33 cellular contexts compared by ENCODE assay signal in genomic region chr1:9865745-9866144, GRCh38. TPM values are rescaled to one million over a fixed set of nuclear protein-coding genes. Genes with fewer than 3 reads are reported as not detected.
DNase-seq lines count a peak whose midpoint lies in the region; ATAC-seq, FAIRE-seq and TF ChIP-seq lines count a peak whose summit lies in the region.
"Had no signal": no experiment of that assay in that cellular context is flagged by ENCODE, and none has a peak within 500 bp of the region (broad histone marks: within the 10 kb centered on the region; RNA-seq: fewer than 3 reads in every experiment).

No MANE protein-coding gene starts in this region.

- no peak overlapping the region for H4K91ac ChIP-seq in IMR-90 (ENCODE audit: insufficient read depth, low read depth, low read length)

- FAIRE-seq in K562 (lab: Jason Lieb, UNC) = peak; percentile 29
- FAIRE-seq: bronchial epithelial cell, colon, urothelium cell line had no signal

- peak overlapping the region; percentile 65 for H2AK9ac ChIP-seq in IMR-90 (replicated peaks; ENCODE audit: low read depth, low read length, poor library complexity)

- no peak for TF ChIP-seq CTCF in DOHH2 (IDR thresholded peaks at IDR 0.05; ENCODE audit: low read depth, low read length, poor library complexity, severe bottlenecking)
- TF ChIP-seq CTCF in IMR-90 (conservative IDR thresholded peaks at IDR 0.05; ENCODE audit: low read depth, low read length) = no peak
- TF ChIP-seq CTCF in K562 (IDR thresholded peaks at IDR 0.05 in 2 of 3, conservative IDR thresholded peaks at IDR 0.05 in 1 of 3; ENCODE audit: insufficient read depth in 2 of 3, low read depth in 1 of 3, low read length in 3 of 3) = no peak
- TF ChIP-seq CTCF in neural progenitor cell (IDR thresholded peaks at IDR 0.05) = no peak
- no peak for TF ChIP-seq CTCF in thyroid gland (IDR thresholded peaks at IDR 0.05)

- no peaks in the 10 kb centered on the region for H3K9me3 Mint-ChIP-seq in neural progenitor cell
- H3K9me3 Mint-ChIP-seq: activated CD4-positive, alpha-beta memory T cell treated with anti-CD3 and anti-CD28 coated beads for 36 hours; IgD-negative memory B cell; natural killer cell treated with Interleukin-12 subunit alpha and Interleukin-12 subunit beta and Interleukin-15 and Interleukin-18, amount 100 ng/mL, for 72 hours; T-helper 1 cell treated with Interleukin-12 subunit alpha and Interleukin-12 subunit beta and Interleukin-4 antibody, amounts not matched to agents 30 μg/mL and 1 μg/mL, for 36 hours had no signal

- WGBS in IMR-90 (ENCODE audit: extremely low coverage in 2 of 2, insufficient read length in 1 of 2), 2 experiments = no CpG with 5 or more reads among the region's 3 CpGs
- 36% methylated on average over 3 of the region's 3 CpGs for WGBS in K562 (ENCODE audit: insufficient coverage, low coverage, missing lambda C conversion rate)
- WGBS in thyroid gland, 2 donors = 78 to 79% methylated on average over 3 of the region's 3 CpGs

- H3K79me1 ChIP-seq in IMR-90 (ENCODE audit: low read depth in 1 of 2, low read length in 2 of 2) = no peaks in the 10 kb centered on the region; a peak in 1 of 4 replicates

- ATAC-seq in IMR-90 (ENCODE audit: low read depth) (no peak), K562 (no peak), GM19035 (IDR thresholded peaks at IDR 0.05; ENCODE audit: unreplicated experiment) (no peak)
- ATAC-seq: natural killer cell treated with Interleukin-12 subunit alpha and Interleukin-12 subunit beta and Interleukin-15 and Interleukin-18, amount 100 ng/mL, for 72 hours; PC-3; Right ventricle myocardium inferior had no signal

- H2AK5ac ChIP-seq in IMR-90 (ENCODE audit: low read depth, low read length) = no peak overlapping the region; the same call in 1 of the 2 replicates

- H2BK120ac ChIP-seq in IMR-90 (ENCODE audit: low read depth, low read length) = no peak overlapping the region

- dilution Hi-C loops in IMR-90 (cut with HindIII; ENCODE audit: low sequenced_read_pairs, unreplicated experiment) = no loop called here

- H3K4me1 Mint-ChIP-seq in neural progenitor cell = peaks cover 18% of the 10 kb centered on the region

- H3K4me3 Mint-ChIP-seq in neural progenitor cell = no peak overlapping the region
- H3K4me3 Mint-ChIP-seq: activated CD4-positive, alpha-beta memory T cell treated with anti-CD3 and anti-CD28 coated beads for 36 hours; natural killer cell treated with Interleukin-12 subunit alpha and Interleukin-12 subunit beta and Interleukin-15 and Interleukin-18, amount 100 ng/mL, for 72 hours; T-helper 1 cell treated with Interleukin-12 subunit alpha and Interleukin-12 subunit beta and Interleukin-4 antibody, amounts not matched to agents 30 μg/mL and 1 μg/mL, for 36 hours had no signal

- H3K4me2 ChIP-seq in DOHH2 (ENCODE audit: low read length) = peak overlapping the region; percentile 100
- H3K4me2 ChIP-seq in IMR-90 (ENCODE audit: low read depth, low read length) = no peak overlapping the region
- no peak overlapping the region for H3K4me2 ChIP-seq in K562 (ENCODE audit: insufficient read depth, low read length)
- no peak overlapping the region for H3K4me2 ChIP-seq in neural progenitor cell
- H3K4me2 ChIP-seq: SK-N-SH had no signal

- no peaks in the 10 kb centered on the region for H3K9me1 ChIP-seq in IMR-90 (ENCODE audit: insufficient read depth, low read length)
- H3K9me1 ChIP-seq in K562 (ENCODE audit: control insufficient read depth, insufficient read depth, low read length) = no peaks in the 10 kb centered on the region

- H3K56ac ChIP-seq in IMR-90 (ENCODE audit: extremely low read depth, insufficient read depth, low read length) = no peak overlapping the region

- no peak overlapping the region for H2BK20ac ChIP-seq in IMR-90 (ENCODE audit: low read depth, low read length)

- in situ Hi-C loops in IMR-90 (cut with MboI; ENCODE audit: low sequenced_read_pairs) = loop anchor here (5.0 to 10.0 kb wide), 3 partner anchors 78 to 233 kb away; no protein-coding TSS in a partner anchor
- in situ Hi-C loops in K562 (cut with MboI) = loop anchor here (5.0 kb wide), 2 partner anchors 78 to 238 kb away; no protein-coding TSS in a partner anchor

- H3K4me1 ChIP-seq in DOHH2 (ENCODE audit: control insufficient read depth, low read length) (peaks cover 81% of the 10 kb centered on the region), IMR-90 (ENCODE audit: control insufficient read depth, insufficient read depth, low read length) (no peaks in the 10 kb centered on the region), K562 (replicated peaks in 1 of 2; ENCODE audit: control insufficient read depth in 2 of 2, insufficient read depth in 2 of 2, low read length in 2 of 2) (peaks cover 0 to 18% of the 10 kb centered on the region in 2 experiments; a peak in 2 of 5 replicates), neural progenitor cell (no peaks in the 10 kb centered on the region), thyroid gland (no peaks in the 10 kb centered on the region)
- H3K4me1 ChIP-seq: BE2C had no signal

- H3K27ac Mint-ChIP-seq in neural progenitor cell = peak overlapping the region; percentile 60
- H3K27ac Mint-ChIP-seq: activated CD4-positive, alpha-beta memory T cell treated with anti-CD3 and anti-CD28 coated beads for 36 hours; T-helper 1 cell treated with Interleukin-12 subunit alpha and Interleukin-12 subunit beta and Interleukin-4 antibody, amounts not matched to agents 30 μg/mL and 1 μg/mL, for 36 hours had no signal

- no peak overlapping the region for H2BK5ac ChIP-seq in IMR-90 (ENCODE audit: low read depth, low read length, poor library complexity, severe bottlenecking)

- TF ChIP-seq POLR2A in IMR-90 (IDR thresholded peaks at IDR 0.05; ENCODE audit: low read depth, low read length) = no peak
- TF ChIP-seq POLR2A in K562 (conservative IDR thresholded peaks at IDR 0.05) = no peak
- TF ChIP-seq POLR2A in thyroid gland (IDR thresholded peaks at IDR 0.05) = no peak

- BruUV-seq in IMR-90 (replicated peaks; lab: Mats Ljungman, UMichigan) (no TSS peak), K562 (replicated peaks; lab: Mats Ljungman, UMichigan) (no TSS peak)

- intact Hi-C loops in IMR-90 (cut with micrococcal nuclease) = no loop called here
- intact Hi-C loops in K562 (cut with micrococcal nuclease) = loop anchor here (5.0 to 10.0 kb wide), 2 partner anchors 143 to 371 kb away; no protein-coding TSS in a partner anchor
- intact Hi-C loops in thyroid gland (cut with DNase I) = loop anchor here (2.0 kb wide), 2 partner anchors 79 to 239 kb away; no protein-coding TSS in a partner anchor

- no peak overlapping the region; the same call in 1 of the 2 replicates for H3K23ac ChIP-seq in IMR-90 (ENCODE audit: low read depth, low read length)

- DNase-seq in IMR-90 (no peak), K562 (ENCODE audit: extremely low read depth in 1 of 4, low spot score in 3 of 4) (no peak), neural progenitor cell (ENCODE audit: low spot score) (no peak), thyroid gland (no peak), NCI-H446 treated with DMSO at 0.1 percent for 48 hours (lab: John Stamatoyannopoulos, UW) (no peak)
- DNase-seq: ACHN; activated CD4-positive, alpha-beta memory T cell treated with anti-CD3 and anti-CD28 coated beads for 36 hours; activated CD4-positive, alpha-beta T cell treated with anti-CD3 and anti-CD28 coated beads for 1 hour; activated naive CD4-positive, alpha-beta T cell treated with anti-CD3 and anti-CD28 coated beads, Interleukin-2, amount 50 U/mL, for 16 hours; amniotic stem cell; BE2C; DMS153; effector CD4-positive, alpha-beta T cell; GDM1; GOT3; hippocampal formation; NCI-H146; NCI-H510A; ovary; PC-3; retina; SK-N-SH; stimulated activated naive CD4-positive, alpha-beta T cell treated with Interleukin-2 at 50 U/mL for 16 hours had no signal

- no peak overlapping the region for H3K18ac ChIP-seq in IMR-90 (ENCODE audit: low read depth, low read length)

- TF ChIP-seq EP300 in K562 (IDR thresholded peaks at IDR 0.05; ENCODE audit: low read length) = no peak

- no peaks in the 10 kb centered on the region for H3K36me3 ChIP-seq in DOHH2 (ENCODE audit: control insufficient read depth, low read length)
- H3K36me3 ChIP-seq in IMR-90 (ENCODE audit: control insufficient read depth, insufficient read depth, low read length) = peaks cover 7% of the 10 kb centered on the region; the same call in 1 of the 2 replicates
- H3K36me3 ChIP-seq in K562 (ENCODE audit: control insufficient read depth, insufficient read depth, low read length) = peaks cover 4% of the 10 kb centered on the region; the same call in 1 of the 3 replicates
- H3K36me3 ChIP-seq in neural progenitor cell = no peaks in the 10 kb centered on the region
- H3K36me3 ChIP-seq in thyroid gland = peaks cover 2 to 11% of the 10 kb centered on the region in 2 donors
- H3K36me3 ChIP-seq: BE2C, ovary had no signal

- no peak overlapping the region for H3K9ac ChIP-seq in IMR-90 (ENCODE audit: low read depth, low read length)
- H3K9ac ChIP-seq in K562 (ENCODE audit: insufficient read depth in 1 of 2, low read depth in 2 of 2, low read length in 2 of 2) = no peak overlapping the region
- no peak overlapping the region for H3K9ac ChIP-seq in neural progenitor cell
- H3K9ac ChIP-seq: SK-N-SH had no signal

- no peak overlapping the region for H2BK15ac ChIP-seq in IMR-90 (ENCODE audit: low read depth, low read length)

- peaks cover 2% of the 10 kb centered on the region for H3K27me3 Mint-ChIP-seq in neural progenitor cell (ENCODE audit: insufficient read depth, low read depth)
- H3K27me3 Mint-ChIP-seq: activated CD4-positive, alpha-beta memory T cell treated with anti-CD3 and anti-CD28 coated beads for 36 hours; IgD-negative memory B cell; natural killer cell treated with Interleukin-12 subunit alpha and Interleukin-12 subunit beta and Interleukin-15 and Interleukin-18, amount 100 ng/mL, for 72 hours had no signal

- no peaks in the 10 kb centered on the region for H3K36me3 Mint-ChIP-seq in neural progenitor cell
- H3K36me3 Mint-ChIP-seq: activated CD4-positive, alpha-beta memory T cell treated with anti-CD3 and anti-CD28 coated beads for 36 hours; natural killer cell treated with Interleukin-12 subunit alpha and Interleukin-12 subunit beta and Interleukin-15 and Interleukin-18, amount 100 ng/mL, for 72 hours had no signal

- CTCF ChIA-PET in IMR-90 (lab: Yijun Ruan, JAX) = interaction anchor here (0.9 to 1.6 kb wide), 4 partner anchors 9 to 250 kb away, joined by 3 to 5 read pairs (median 4); no protein-coding TSS in a partner anchor
- CTCF ChIA-PET in K562 (lab: Yijun Ruan, JAX; ENCODE audit: low intra/inter-chr PET ratio) = interaction anchor here (1.4 to 4.7 kb wide), 2 partner anchors 80 to 239 kb away, joined by 5 to 86 read pairs; no protein-coding TSS in a partner anchor

- H3K9me3 ChIP-seq in DOHH2 (ENCODE audit: control insufficient read depth, insufficient read depth, low read length) = no peaks in the 10 kb centered on the region
- no peaks in the 10 kb centered on the region for H3K9me3 ChIP-seq in IMR-90 (ENCODE audit: control insufficient read depth, insufficient read depth, low read length)
- no peaks in the 10 kb centered on the region for H3K9me3 ChIP-seq in K562 (replicated peaks; ENCODE audit: control insufficient read depth, insufficient read depth, low read depth, low read length)
- no peaks in the 10 kb centered on the region for H3K9me3 ChIP-seq in neural progenitor cell (ENCODE audit: low read depth)
- no peaks in the 10 kb centered on the region for H3K9me3 ChIP-seq in thyroid gland
- H3K9me3 ChIP-seq: BE2C, ovary, SK-N-SH had no signal

- H4K5ac ChIP-seq in IMR-90 (ENCODE audit: low read depth, low read length) = no peak overlapping the region

- peak overlapping the region; percentile 99 for H3K27ac ChIP-seq in DOHH2 (ENCODE audit: low read depth, low read length)
- no peak overlapping the region for H3K27ac ChIP-seq in IMR-90 (ENCODE audit: insufficient read depth, low read length)
- H3K27ac ChIP-seq in K562 (ENCODE audit: extremely low read depth, low read depth, low read length) = no peak overlapping the region
- H3K27ac ChIP-seq in neural progenitor cell = no peak overlapping the region
- no peak overlapping the region for H3K27ac ChIP-seq in thyroid gland
- H3K27ac ChIP-seq: ovary had no signal

- H3K79me2 ChIP-seq in DOHH2 (ENCODE audit: control insufficient read depth, low read length) = no peaks in the 10 kb centered on the region
- H3K79me2 ChIP-seq in K562 (ENCODE audit: control insufficient read depth, insufficient read depth, low read length) = no peaks in the 10 kb centered on the region
- no peaks in the 10 kb centered on the region for H3K79me2 ChIP-seq in neural progenitor cell (ENCODE audit: low read depth)

- POLR2A ChIA-PET in IMR-90 (lab: Charles Lee; ENCODE audit: unreplicated experiment) (no interaction called here), K562 (lab: Yijun Ruan, JAX) (interaction anchor here (0.5 to 0.6 kb wide), 2 partner anchors 177 to 198 kb away, joined by 3 read pairs; no protein-coding TSS in a partner anchor)

- H3K9me2 ChIP-seq in DOHH2 (replicated peaks; ENCODE audit: control insufficient read depth, low read length) = no peaks in the 10 kb centered on the region
- H3K9me2 ChIP-seq: SK-N-SH had no signal

- H4K20me1 ChIP-seq in DOHH2 (ENCODE audit: control insufficient read depth, insufficient read depth, low read depth, low read length) (no peaks in the 10 kb centered on the region), IMR-90 (ENCODE audit: insufficient read depth, low read length) (0 out of 2 replicates have a peak, but pooled peaks cover 4% of the 10 kb centered on the region), K562 (replicated peaks; ENCODE audit: control insufficient read depth, insufficient read depth, low read length) (peaks cover 17% of the 10 kb centered on the region), neural progenitor cell (ENCODE audit: low read depth) (peaks cover 9% of the 10 kb centered on the region)

- H4K8ac ChIP-seq in IMR-90 (ENCODE audit: low read depth in 2 of 2, low read length in 2 of 2) = no peak overlapping the region

- H3F3A ChIP-seq in DOHH2 (ENCODE audit: control insufficient read depth, insufficient read depth) (peaks cover 23% of the 10 kb centered on the region), neural progenitor cell (ENCODE audit: low read depth) (peaks cover 10% of the 10 kb centered on the region)

- H3K14ac ChIP-seq in IMR-90 (replicated peaks; ENCODE audit: low read depth, low read length) = no peak overlapping the region

- H3K4me3 ChIP-seq in DOHH2 (ENCODE audit: low read length) = peak overlapping the region; percentile 39
- no peak overlapping the region for H3K4me3 ChIP-seq in IMR-90 (ENCODE audit: insufficient read depth, low read depth, low read length)
- no peak overlapping the region for H3K4me3 ChIP-seq in K562
- no peak overlapping the region for H3K4me3 ChIP-seq in neural progenitor cell
- H3K4me3 ChIP-seq in thyroid gland (replicated peaks in 1 of 3) = no peak overlapping the region
- H3K4me3 ChIP-seq: lung, ovary had no signal

- H2AFZ ChIP-seq in IMR-90 (replicated peaks; ENCODE audit: low read length, poor library complexity) (peak overlapping the region; percentile 21), K562 (ENCODE audit: low read depth, low read length) (no peak overlapping the region), neural progenitor cell (replicated peaks) (no peak overlapping the region)

- no peak overlapping the region for H3K4ac ChIP-seq in IMR-90 (ENCODE audit: low read depth, low read length)

- TF ChIP-seq RAD21 in IMR-90 (IDR thresholded peaks at IDR 0.05; ENCODE audit: low read length) = no peak
- no peak for TF ChIP-seq RAD21 in K562 (CRISPR knock-in tag; conservative IDR thresholded peaks at IDR 0.05 in 1 of 2, IDR thresholded peaks at IDR 0.05 in 1 of 2)

- no peaks in the 10 kb centered on the region for H3K27me3 ChIP-seq in DOHH2 (ENCODE audit: control insufficient read depth, low read length)
- H3K27me3 ChIP-seq in IMR-90 (ENCODE audit: control insufficient read depth, insufficient read depth, low read length) = no peaks in the 10 kb centered on the region
- H3K27me3 ChIP-seq in K562 (ENCODE audit: control insufficient read depth in 2 of 2, insufficient read depth in 2 of 2, low read length in 2 of 2) = no peaks in the 10 kb centered on the region
- H3K27me3 ChIP-seq in neural progenitor cell = no peaks in the 10 kb centered on the region
- no peaks in the 10 kb centered on the region for H3K27me3 ChIP-seq in thyroid gland
- H3K27me3 ChIP-seq: BE2C, ovary had no signal

RNA-seq across cellular contexts. Expression of gene CLSTN1, which starts 42.0 kb away (rescaled TPM):
- total RNA-seq in IMR-90 (2012; rRNA removed) (30.1 and 31.9 TPM in 2 replicates), K562 (2014; rRNA removed) (13.9 and 19.7 TPM in 2 replicates), K562 (2014; rRNA removed; fragmentation: Illumina TruSeq; extraction: Trizol) (8.6 and 10.0 TPM in 2 replicates), K562 (2015; rRNA removed; fragmentation: Illumina TruSeq; extraction: Trizol) (13.3 and 13.5 TPM in 2 replicates), K562 (2021) (32.5 TPM in 2 replicates), neural progenitor cell (ENCODE audit: low replicate concordance) (75.4 and 112 TPM in 2 replicates), thyroid gland (10 to 100 TPM; 59.5 to 85.0 (median 81.5) TPM)
- polyA plus RNA-seq in IMR-90 (2012; rRNA removed) (55.0 and 72.2 TPM in 2 replicates), K562 (2011; rRNA removed) (3.7 and 6.1 TPM in 2 replicates), K562 (2014; fragmentation: Illumina TruSeq; extraction: Trizol) (23.9 and 26.8 TPM in 2 replicates), K562 (2014; fragmentation: Nextera tagmentation; extraction: Ambion mirVana) (1 to 10 TPM; 1.1 to 1.6 TPM), K562 (2014; rRNA removed) (12.5 and 13.8 TPM in 2 replicates)
- 61.7 and 74.8 TPM in 2 replicates for polyA plus RNA-seq in IMR-90 (2012; cell fraction: cytosol; rRNA removed)
- polyA plus RNA-seq in IMR-90 (2012; cell fraction: nucleus; rRNA removed; ENCODE audit: low replicate concordance) = 63.4 and 67.9 TPM in 2 replicates
- 28.6 and 38.8 TPM in 2 replicates for total RNA-seq in K562 (2011; cell fraction: chromatin; rRNA removed; ENCODE audit: low replicate concordance)
- total RNA-seq in K562 (2011; cell fraction: nucleolus; rRNA removed) = 33.0 and 36.4 TPM in 2 replicates
- total RNA-seq in K562 (2011; cell fraction: nucleoplasm; rRNA removed) = 31.8 and 34.3 TPM in 2 replicates
- polyA plus RNA-seq in K562 (2011; cell fraction: cytosol; rRNA removed) = 4.9 and 6.7 TPM in 2 replicates
- polyA plus RNA-seq in K562 (2011; cell fraction: nucleus; rRNA removed) = 8.9 and 10.5 TPM in 2 replicates
- polyA plus RNA-seq in K562 (2012) = 28.2 and 42.9 TPM in 2 replicates
- polyA minus RNA-seq in K562 (2011; rRNA and poly(A)+ RNA removed) = 5.4 and 5.5 TPM in 2 replicates
- 11.1 and 17.9 TPM in 2 replicates for polyA minus RNA-seq in K562 (2011; cell fraction: cytosol; rRNA and poly(A)+ RNA removed)
- 2.8 and 4.9 TPM in 2 replicates for polyA minus RNA-seq in K562 (2011; cell fraction: nucleus; rRNA and poly(A)+ RNA removed)

RNA-seq across cellular contexts. Expression of gene CTNNBIP1, which starts 44.3 kb away (rescaled TPM):
- total RNA-seq in IMR-90 (2012; rRNA removed) (24.7 and 41.9 TPM in 2 replicates), K562 (2014; rRNA removed) (27.6 and 30.0 TPM in 2 replicates), K562 (2014; rRNA removed; fragmentation: Illumina TruSeq; extraction: Trizol) (6.9 and 11.5 TPM in 2 replicates), K562 (2015; rRNA removed; fragmentation: Illumina TruSeq; extraction: Trizol) (12.3 and 14.7 TPM in 2 replicates), K562 (2021) (26.3 and 27.1 TPM in 2 replicates), neural progenitor cell (ENCODE audit: low replicate concordance) (68.8 and 96.0 TPM in 2 replicates), thyroid gland (10 to 100 TPM; 58.0 to 99.3 (median 75.2) TPM)
- polyA plus RNA-seq in IMR-90 (2012; rRNA removed) (28.4 and 28.5 TPM in 2 replicates), K562 (2011; rRNA removed) (29.2 and 37.0 TPM in 2 replicates), K562 (2014; fragmentation: Illumina TruSeq; extraction: Trizol) (10.1 and 10.2 TPM in 2 replicates), K562 (2014; fragmentation: Nextera tagmentation; extraction: Ambion mirVana) (under 1 TPM; 0.65 to 0.78 TPM), K562 (2014; rRNA removed) (17.5 and 28.5 TPM in 2 replicates)
- polyA plus RNA-seq in IMR-90 (2012; cell fraction: cytosol; rRNA removed) = 11.9 and 21.4 TPM in 2 replicates
- 15.7 and 18.8 TPM in 2 replicates for polyA plus RNA-seq in IMR-90 (2012; cell fraction: nucleus; rRNA removed; ENCODE audit: low replicate concordance)
- total RNA-seq in K562 (2011; cell fraction: chromatin; rRNA removed; ENCODE audit: low replicate concordance) = 6.8 and 10.7 TPM in 2 replicates
- total RNA-seq in K562 (2011; cell fraction: nucleolus; rRNA removed) = 8.0 and 8.3 TPM in 2 replicates
- total RNA-seq in K562 (2011; cell fraction: nucleoplasm; rRNA removed) = 7.6 and 7.8 TPM in 2 replicates
- 30.0 and 36.2 TPM in 2 replicates for polyA plus RNA-seq in K562 (2011; cell fraction: cytosol; rRNA removed)
- polyA plus RNA-seq in K562 (2011; cell fraction: nucleus; rRNA removed) = 12.6 and 16.6 TPM in 2 replicates
- 24.1 and 49.0 TPM in 2 replicates for polyA plus RNA-seq in K562 (2012)
- polyA minus RNA-seq in K562 (2011; rRNA and poly(A)+ RNA removed) = 13.0 and 17.0 TPM in 2 replicates
- 20.5 and 28.2 TPM in 2 replicates for polyA minus RNA-seq in K562 (2011; cell fraction: cytosol; rRNA and poly(A)+ RNA removed)
- 2.0 and 3.0 TPM in 2 replicates for polyA minus RNA-seq in K562 (2011; cell fraction: nucleus; rRNA and poly(A)+ RNA removed)
